ENCODE assay signal across 1 cellular context in genomic region chr1:55604194-55604593, GRCh38.
TF ChIP-seq lines count a peak whose summit lies in the region.

No MANE protein-coding gene starts in this region.

TF ChIP-seq in SK-N-SH treated with all-trans-retinoic acid at 6 μM for 48 hours, 23 proteins besides CTCF, POLR2A, EP300 and RAD21 (continued from another document):
- TF ChIP-seq TSHZ2 (CRISPR knock-in tag; IDR thresholded peaks at IDR 0.05): no peak
